ENCODE assay signal across 9 cellular contexts in genomic region chr2:31380243-31380642, GRCh38. TPM values are rescaled to one million over a fixed set of nuclear protein-coding genes. Genes with fewer than 3 reads are reported as not detected.
"Had no signal": no experiment of that assay in that cellular context is flagged by ENCODE, and none has a peak within 500 bp of the region (broad histone marks: within the 10 kb centered on the region; RNA-seq: fewer than 3 reads in every experiment).

No MANE protein-coding gene starts in this region.

- H3K27ac ChIP-seq: GM23248, HL-60 had no signal

- H3K36me3 ChIP-seq: HAP-1 had no signal

- H3K9me3 Mint-ChIP-seq: HFFc6 had no signal

- DNase-seq: GM23248, GOT3, H7, HFFc6 had no signal

- H3K4me3 ChIP-seq: GM23248, HAP-1 had no signal

- H3K36me3 Mint-ChIP-seq: IgD-negative memory B cell had no signal

- H3K4me3 Mint-ChIP-seq: HFFc6, IgD-negative memory B cell had no signal

- ATAC-seq: HCT116, HepG2 had no signal

- H3K27ac Mint-ChIP-seq: HFFc6 had no signal

- H3K4me1 ChIP-seq: HAP-1 had no signal

- H3K9me3 ChIP-seq: HAP-1 had no signal

RNA-seq across cellular contexts. Expression of gene XDH, which starts 34.3 kb away (rescaled TPM):
- total RNA-seq: HepG2 had no signal
- polyA plus RNA-seq: HepG2, IgD-negative memory B cell had no signal
